1 cellular context compared by ENCODE assay signal in genomic region chr9:114278356-114278755, GRCh38.
TF ChIP-seq lines count a peak whose summit lies in the region.

No MANE protein-coding gene starts in this region.

TF ChIP-seq in HCT116, 20 proteins besides CTCF, POLR2A, EP300 and RAD21 (continued from another document):
- TF ChIP-seq ZBTB33 (IDR thresholded peaks at IDR 0.05; ENCODE audit: extremely low read depth, insufficient replicate concordance, low read length): no peak
- TF ChIP-seq SRF (IDR thresholded peaks at IDR 0.05; ENCODE audit: low read depth): no peak
- TF ChIP-seq MAX (IDR thresholded peaks at IDR 0.05): no peak
- TF ChIP-seq ATF3 (IDR thresholded peaks at IDR 0.05): no peak
- no peak for TF ChIP-seq JUND (IDR thresholded peaks at IDR 0.05)
- TF ChIP-seq SIN3A (IDR thresholded peaks at IDR 0.05; ENCODE audit: low read depth): no peak
- no peak for TF ChIP-seq POLR2AphosphoS5 (IDR thresholded peaks at IDR 0.05; ENCODE audit: low read depth, low read length)
- TF ChIP-seq ELF1 (IDR thresholded peaks at IDR 0.05; ENCODE audit: borderline replicate concordance, low read depth): no peak
- TF ChIP-seq FOSL1 (IDR thresholded peaks at IDR 0.05; ENCODE audit: low read depth): no peak
- TF ChIP-seq TCF7L2 (IDR thresholded peaks at IDR 0.05; ENCODE audit: borderline replicate concordance, extremely low read depth, insufficient read depth, insufficient read length): no peak
TF ChIP-seq in HCT116: peak in this region for 0.
